ENCODE assay signal across 14 cellular contexts in the genomic region with DNA sequence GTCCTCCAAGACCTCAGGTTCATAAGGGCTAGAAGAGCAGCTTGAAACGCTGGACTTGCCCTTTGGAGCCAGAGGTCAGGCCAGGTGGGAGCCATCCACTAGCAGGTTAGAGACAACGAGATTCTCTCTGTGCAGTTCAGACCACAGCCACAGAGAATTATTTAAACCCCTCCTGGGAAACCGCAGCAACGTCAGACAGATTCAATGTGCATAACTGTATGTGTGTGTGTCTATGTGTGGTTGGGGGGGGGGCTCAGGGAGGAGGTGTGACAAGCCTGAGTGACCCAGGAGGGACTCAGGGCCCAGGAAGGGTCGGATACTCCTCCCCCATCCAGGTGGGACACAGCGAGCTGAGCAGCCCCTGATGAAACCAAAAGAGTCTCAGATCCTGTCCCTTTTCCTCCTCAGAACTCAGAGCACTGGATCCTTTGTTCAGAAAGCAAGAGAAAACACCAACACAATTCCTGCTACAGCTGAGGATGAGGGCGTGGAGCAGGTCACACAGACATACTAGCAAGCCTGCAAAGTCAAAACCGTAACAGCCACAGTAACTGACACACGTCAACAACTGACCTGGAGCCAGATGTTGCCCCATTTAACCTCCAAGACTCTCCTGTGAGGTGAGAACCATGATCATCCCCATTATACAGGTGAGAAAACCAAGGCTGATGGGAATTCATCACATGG.
DNase-seq lines count a peak whose midpoint lies in the region; ATAC-seq, FAIRE-seq and TF ChIP-seq lines count a peak whose summit lies in the region.
"Had no signal": no experiment of that assay in that cellular context is flagged by ENCODE, and none has a peak within 500 bp of the region (broad histone marks: within the 10 kb centered on the region; RNA-seq: fewer than 3 reads in every experiment).

No MANE protein-coding gene starts in this region.

- H4K5ac ChIP-seq in mesendoderm (ENCODE audit: low read length), result no peak overlapping the region

- no peak overlapping the region for H3K18ac ChIP-seq in mesendoderm (ENCODE audit: low read length)

- TF ChIP-seq POLR2A in GM12878 (IDR thresholded peaks at IDR 0.05; ENCODE audit: low read depth, low read length), result no peak
- no peak for TF ChIP-seq POLR2A in vagina (IDR thresholded peaks at IDR 0.05)
- no peak for TF ChIP-seq POLR2A in prostate gland (IDR thresholded peaks at IDR 0.05)

- H3K4me3 Mint-ChIP-seq in natural killer cell, result no peak overlapping the region
- H3K4me3 Mint-ChIP-seq in natural killer cell treated with Interleukin-12 subunit alpha and Interleukin-12 subunit beta and Interleukin-15 and Interleukin-18, amount 100 ng/mL, for 72 hours, result no peak overlapping the region
- H3K4me3 Mint-ChIP-seq: activated T-cell treated with anti-CD3 and anti-CD28 coated beads, Interleukin-2, amount 50 U/mL, for 4 hours; T-helper 2 cell treated with Interferon-gamma antibody and Interleukin-4, amounts not matched to agents 5 μg/mL and 100 μg/mL, for 36 hours had no signal

- no peak overlapping the region for H2BK5ac ChIP-seq in mesendoderm (ENCODE audit: low read length)

- peaks cover 38 to 40% of the 10 kb centered on the region in 2 donors for H3K4me1 Mint-ChIP-seq in natural killer cell
- H3K4me1 Mint-ChIP-seq in natural killer cell treated with Interleukin-12 subunit alpha and Interleukin-12 subunit beta and Interleukin-15 and Interleukin-18, amount 100 ng/mL, for 72 hours (ENCODE audit: low read depth in 2 of 2), result peaks cover 14 to 30% of the 10 kb centered on the region in 2 donors

- BruUV-seq in GM12878 (replicated peaks; lab: Mats Ljungman, UMichigan), result no TSS peak

- H3K4me2 ChIP-seq in GM12878 (ENCODE audit: control insufficient read depth, insufficient read depth) (no peak overlapping the region), mesendoderm (ENCODE audit: low read length) (no peak overlapping the region)

- H3K27ac Mint-ChIP-seq in natural killer cell, result peak overlapping the region; percentile 30 to 65
- peak overlapping the region in 1 of 2 donors; percentile 36 for H3K27ac Mint-ChIP-seq in natural killer cell treated with Interleukin-12 subunit alpha and Interleukin-12 subunit beta and Interleukin-15 and Interleukin-18, amount 100 ng/mL, for 72 hours

- H3K4me1 ChIP-seq in GM12878 (ENCODE audit: control insufficient read depth, insufficient read depth, low read length), result peaks cover 13% of the 10 kb centered on the region
- peaks cover 4% of the 10 kb centered on the region for H3K4me1 ChIP-seq in mesendoderm (ENCODE audit: control insufficient read depth, low read depth, low read length)
- H3K4me1 ChIP-seq in vagina, result peaks cover 44% of the 10 kb centered on the region
- H3K4me1 ChIP-seq in prostate gland (replicated peaks), result peaks cover 3% of the 10 kb centered on the region

- no peak for FAIRE-seq in GM12878 (lab: Jason Lieb, UNC)

- peak overlapping the region; percentile 69 for H2AK5ac ChIP-seq in mesendoderm (ENCODE audit: low read length)

- peak; percentile 84 to 86 for TF ChIP-seq EP300 in GM12878 (IDR thresholded peaks at IDR 0.05; ENCODE audit: borderline replicate concordance in 1 of 2, control insufficient read depth in 1 of 2, low read depth in 2 of 2, low read length in 2 of 2)

- H3K9ac ChIP-seq in GM12878 (ENCODE audit: control insufficient read depth, insufficient read depth, low read length) (no peak overlapping the region), mesendoderm (ENCODE audit: low read length) (no peak overlapping the region)

- no peak overlapping the region for H3K23ac ChIP-seq in mesendoderm (ENCODE audit: low read length)

- H3K27me3 Mint-ChIP-seq in natural killer cell (ENCODE audit: low read depth in 2 of 2), result no peaks in the 10 kb centered on the region
- no peaks in the 10 kb centered on the region for H3K27me3 Mint-ChIP-seq in natural killer cell treated with Interleukin-12 subunit alpha and Interleukin-12 subunit beta and Interleukin-15 and Interleukin-18, amount 100 ng/mL, for 72 hours

- DNase-seq in natural killer cell, result no peak
- no peak for DNase-seq in natural killer cell treated with Interleukin-12 subunit alpha and Interleukin-12 subunit beta and Interleukin-15 and Interleukin-18, amount 100 ng/mL, for 72 hours (ENCODE audit: low spot score)
- DNase-seq in GM12878 (ENCODE audit: low read depth, low spot score), result peak; percentile 53
- DNase-seq in mesendoderm, result no peak
- no peak for DNase-seq in vagina (ENCODE audit: extremely low spot score in 2 of 2)
- no peak for DNase-seq in prostate gland (ENCODE audit: low spot score)
- no peak for DNase-seq in HK-2 (ENCODE audit: unreplicated experiment)
- DNase-seq: activated CD4-positive, alpha-beta T cell treated with anti-CD3 and anti-CD28 coated beads for 4 hours; activated T-cell treated with anti-CD3 and anti-CD28 coated beads, Interleukin-2, amount 50 U/mL, for 4 hours; dermis blood vessel endothelial cell; left lung; NCI-H2107 had no signal

- POLR2A ChIA-PET in GM12878 (lab: Charles Lee), result interaction anchor here (0.8 to 2.6 kb wide), 2 partner anchors 26 to 57 kb away, joined by 3 to 8 read pairs; no protein-coding TSS in a partner anchor

- no peaks in the 10 kb centered on the region for H3K36me3 Mint-ChIP-seq in natural killer cell
- no peaks in the 10 kb centered on the region for H3K36me3 Mint-ChIP-seq in natural killer cell treated with Interleukin-12 subunit alpha and Interleukin-12 subunit beta and Interleukin-15 and Interleukin-18, amount 100 ng/mL, for 72 hours

- H2BK15ac ChIP-seq in mesendoderm (replicated peaks; ENCODE audit: low read depth), result no peak overlapping the region

- no peak overlapping the region for H2AFZ ChIP-seq in GM12878 (ENCODE audit: control insufficient read depth, low read depth, low read length)

- RAD21 ChIA-PET in GM12878 (lab: Charles Lee; ENCODE audit: unreplicated experiment), result interaction anchor here (0.6 to 5.1 kb wide), 6 partner anchors 13 to 64 kb away, joined by 3 to 26 read pairs (median 4); no protein-coding TSS in a partner anchor

- WGBS in GM12878 (ENCODE audit: insufficient coverage, insufficient replicate concordance, low lambda C conversion rate, missing lambda C conversion rate), result 27% methylated on average over 9 of the region's 9 CpGs
- WGBS in mesendoderm (ENCODE audit: extremely low coverage, insufficient coverage, low lambda C conversion rate), result no CpG with 5 or more reads among the region's 9 CpGs
- 95% methylated on average over 9 of the region's 9 CpGs for WGBS in prostate gland

- in situ Hi-C loops in GM12878 (cut with MboI), result no loop called here

- H3K4ac ChIP-seq in mesendoderm (ENCODE audit: low read depth, low read length), result no peak overlapping the region

- H3K9me3 ChIP-seq in GM12878 (replicated peaks; ENCODE audit: control insufficient read depth, insufficient read depth, low read length) (peaks cover 2% of the 10 kb centered on the region; the same call in 2 of the 3 replicates), vagina (no peaks in the 10 kb centered on the region), prostate gland (no peaks in the 10 kb centered on the region)
- H3K9me3 ChIP-seq: left lung had no signal

- H3K36me3 ChIP-seq in GM12878 (ENCODE audit: control insufficient read depth in 2 of 2, insufficient read depth in 2 of 2, low read length in 1 of 2) (no peaks in the 10 kb centered on the region), mesendoderm (ENCODE audit: control insufficient read depth, insufficient read depth, low read length) (no peaks in the 10 kb centered on the region), vagina (no peaks in the 10 kb centered on the region), prostate gland (no peaks in the 10 kb centered on the region)
- H3K36me3 ChIP-seq: left lung had no signal

- H3K79me1 ChIP-seq in mesendoderm (ENCODE audit: low read length), result peaks cover 2% of the 10 kb centered on the region

- peak; percentile 43 to 73 (median 52) for ATAC-seq in natural killer cell
- no peak for ATAC-seq in natural killer cell treated with Interleukin-12 subunit alpha and Interleukin-12 subunit beta and Interleukin-15 and Interleukin-18, amount 100 ng/mL, for 72 hours
- ATAC-seq in GM12878, result peak; percentile 93
- no peak for ATAC-seq in HG02642 (IDR thresholded peaks at IDR 0.05; ENCODE audit: poor library complexity, unreplicated experiment)

- TF ChIP-seq RAD21 in GM12878 (IDR thresholded peaks at IDR 0.05; ENCODE audit: insufficient read depth, low read depth, low read length), result no peak

- H3K9me3 Mint-ChIP-seq in natural killer cell, result no peaks in the 10 kb centered on the region
- H3K9me3 Mint-ChIP-seq in natural killer cell treated with Interleukin-12 subunit alpha and Interleukin-12 subunit beta and Interleukin-15 and Interleukin-18, amount 100 ng/mL, for 72 hours, result no peaks in the 10 kb centered on the region
- H3K9me3 Mint-ChIP-seq: activated T-cell treated with anti-CD3 and anti-CD28 coated beads, Interleukin-2, amount 50 U/mL, for 4 hours; T-helper 2 cell treated with Interferon-gamma antibody and Interleukin-4, amounts not matched to agents 5 μg/mL and 100 μg/mL, for 36 hours had no signal

- H3K79me2 ChIP-seq in GM12878 (ENCODE audit: control insufficient read depth, insufficient read depth, low read length) (no peaks in the 10 kb centered on the region), mesendoderm (ENCODE audit: control insufficient read depth, insufficient read depth, low read length) (peaks cover 2% of the 10 kb centered on the region)

- peak overlapping the region; percentile 22; the same call in 1 of the 2 replicates for H3K27ac ChIP-seq in GM12878 (ENCODE audit: control insufficient read depth, insufficient read depth)
- no peak overlapping the region for H3K27ac ChIP-seq in mesendoderm (ENCODE audit: low read depth, low read length)
- peak overlapping the region; percentile 87 for H3K27ac ChIP-seq in vagina
- H3K27ac ChIP-seq in prostate gland, result no peak overlapping the region

- H3K27me3 ChIP-seq in GM12878 (replicated peaks in 1 of 2; ENCODE audit: control insufficient read depth in 2 of 2, insufficient read depth in 2 of 2, low read length in 1 of 2), result no peaks in the 10 kb centered on the region
- no peaks in the 10 kb centered on the region for H3K27me3 ChIP-seq in mesendoderm (ENCODE audit: insufficient read depth, low read length, poor library complexity)
- no peaks in the 10 kb centered on the region for H3K27me3 ChIP-seq in vagina
- H3K27me3 ChIP-seq in prostate gland (replicated peaks; ENCODE audit: insufficient read depth), result no peaks in the 10 kb centered on the region
- H3K27me3 ChIP-seq: left lung had no signal

- SMC1A ChIA-PET in GM12878 (lab: Charles Lee; ENCODE audit: uncharacterized antibody, unreplicated experiment), result interaction anchor here (0.6 to 6.3 kb wide), 13 partner anchors 12 to 158 kb away, joined by 3 to 30 read pairs (median 6); no protein-coding TSS in a partner anchor

- TF ChIP-seq CTCF in natural killer cell (IDR thresholded peaks at IDR 0.05), result no peak
- no peak for TF ChIP-seq CTCF in GM12878 (IDR thresholded peaks at IDR 0.05 in 2 of 3, conservative IDR thresholded peaks at IDR 0.05 in 1 of 3; ENCODE audit: control insufficient read depth in 2 of 3, extremely low read depth in 1 of 3, insufficient read depth in 1 of 3, low read depth in 3 of 3, low read length in 3 of 3)
- no peak for TF ChIP-seq CTCF in vagina (IDR thresholded peaks at IDR 0.05)
- no peak for TF ChIP-seq CTCF in prostate gland (IDR thresholded peaks at IDR 0.05)

- no peak overlapping the region for H3K4me3 ChIP-seq in GM12878
- H3K4me3 ChIP-seq in mesendoderm (ENCODE audit: low read length), result no peak overlapping the region
- no peak overlapping the region for H3K4me3 ChIP-seq in vagina
- no peak overlapping the region for H3K4me3 ChIP-seq in prostate gland
- H3K4me3 ChIP-seq: left lung had no signal

- H4K20me1 ChIP-seq in GM12878 (ENCODE audit: control insufficient read depth, insufficient read depth), result no peaks in the 10 kb centered on the region

- H4K8ac ChIP-seq in mesendoderm (ENCODE audit: low read depth, low read length), result no peak overlapping the region

- no peak overlapping the region for H2BK120ac ChIP-seq in mesendoderm (ENCODE audit: low read depth, low read length)

- CTCF ChIA-PET in GM12878 (lab: Yijun Ruan, JAX), result interaction anchor here (0.7 to 1.2 kb wide), 2 partner anchors 25 to 64 kb away, joined by 3 to 7 read pairs; no protein-coding TSS in a partner anchor

- no peak overlapping the region for H3K56ac ChIP-seq in mesendoderm (ENCODE audit: low read length)

- intact Hi-C loops in natural killer cell (cut with micrococcal nuclease) (loop anchor here (5.0 kb wide), 1 partner anchor 33 kb away; no protein-coding TSS in a partner anchor), GM12878 (cut with micrococcal nuclease; ENCODE audit: unreplicated experiment) (loop anchor here (5.0 to 10.0 kb wide), 3 partner anchors 37 to 131 kb away; no protein-coding TSS in a partner anchor), vagina (cut with DNase I) (loop anchor here (10.0 kb wide), 1 partner anchor 109 kb away; no protein-coding TSS in a partner anchor), prostate gland (cut with DNase I) (loop anchor here (10.0 kb wide), 1 partner anchor 89 kb away; no protein-coding TSS in a partner anchor)

Comparison
In these comparisons a context has a peak if more than half of its experiments do, and no peak if none do; other contexts are left out.
1. ATAC-seq: peak in natural killer cell (3 of 3) and GM12878 (single experiment); none in natural killer cell treated with Interleukin-12 subunit alpha and Interleukin-12 subunit beta and Interleukin-15 and Interleukin-18, amount 100 ng/mL, for 72 hours (0 of 2) and HG02642 (single experiment).
2. H3K27ac ChIP-seq: peak in GM12878 (single experiment) and vagina (single experiment); none in mesendoderm (single experiment) and prostate gland (0 of 2).